Comparison of ENCODE assay signal across 2 cellular contexts in the genomic region with DNA sequence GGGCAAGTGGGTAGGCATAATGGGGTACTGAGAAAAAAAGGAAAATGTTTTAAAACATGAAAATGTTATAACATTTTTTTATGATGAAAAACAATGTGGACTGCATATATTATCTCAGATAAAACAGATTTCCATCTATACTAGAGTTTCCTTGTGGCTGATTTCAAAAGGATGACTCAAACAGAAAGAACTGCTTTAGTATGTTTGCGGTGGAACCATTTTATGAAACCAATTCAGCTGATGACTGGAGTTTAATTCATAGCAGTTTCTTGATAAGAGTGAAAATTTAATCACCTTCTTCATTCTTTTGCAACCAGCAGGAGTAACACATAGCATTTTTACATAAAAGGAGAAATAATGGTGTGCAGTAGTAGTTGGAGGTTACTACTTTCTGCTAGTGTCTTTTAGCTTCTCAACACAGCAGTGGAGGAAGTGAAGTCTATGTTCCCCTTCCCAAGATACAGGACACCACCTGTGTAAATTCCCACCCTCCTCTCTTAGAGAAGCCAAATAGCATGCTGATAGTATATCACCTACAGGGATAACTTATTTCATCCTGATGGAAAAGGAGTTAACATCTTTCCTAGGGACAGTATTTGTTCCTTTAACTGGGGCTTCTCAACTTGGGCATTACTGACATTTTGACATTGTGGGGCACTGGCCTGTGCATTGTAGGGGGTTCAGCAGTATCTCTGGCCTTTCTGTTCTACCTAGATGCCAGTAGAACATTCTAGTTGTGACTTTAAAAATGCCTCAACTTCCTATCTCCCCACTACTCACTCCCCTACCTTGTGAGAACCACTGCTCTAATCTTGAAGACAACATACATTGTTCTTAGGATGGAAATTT.
TF ChIP-seq lines count a peak whose summit lies in the region.

No MANE protein-coding gene starts in this region.

TF ChIP-seq in liver, 16 proteins besides CTCF, POLR2A, EP300 and RAD21 (continued from another document):
- no peak for TF ChIP-seq SP1 (IDR thresholded peaks at IDR 0.05)
- TF ChIP-seq YY1 (IDR thresholded peaks at IDR 0.05): no peak
- no peak for TF ChIP-seq TAF1 (conservative IDR thresholded peaks at IDR 0.05)
- TF ChIP-seq FOXA2 (IDR thresholded peaks at IDR 0.05): no peak
- no peak for TF ChIP-seq EGR1 (IDR thresholded peaks at IDR 0.05; ENCODE audit: low read depth in 2 of 2)
- no peak for TF ChIP-seq ATF3 (IDR thresholded peaks at IDR 0.05)
- no peak for TF ChIP-seq REST (IDR thresholded peaks at IDR 0.05)

TF ChIP-seq in HepG2, 621 proteins besides CTCF, POLR2A, EP300 and RAD21 (continued from another document):
- TF ChIP-seq, protein P1, sequence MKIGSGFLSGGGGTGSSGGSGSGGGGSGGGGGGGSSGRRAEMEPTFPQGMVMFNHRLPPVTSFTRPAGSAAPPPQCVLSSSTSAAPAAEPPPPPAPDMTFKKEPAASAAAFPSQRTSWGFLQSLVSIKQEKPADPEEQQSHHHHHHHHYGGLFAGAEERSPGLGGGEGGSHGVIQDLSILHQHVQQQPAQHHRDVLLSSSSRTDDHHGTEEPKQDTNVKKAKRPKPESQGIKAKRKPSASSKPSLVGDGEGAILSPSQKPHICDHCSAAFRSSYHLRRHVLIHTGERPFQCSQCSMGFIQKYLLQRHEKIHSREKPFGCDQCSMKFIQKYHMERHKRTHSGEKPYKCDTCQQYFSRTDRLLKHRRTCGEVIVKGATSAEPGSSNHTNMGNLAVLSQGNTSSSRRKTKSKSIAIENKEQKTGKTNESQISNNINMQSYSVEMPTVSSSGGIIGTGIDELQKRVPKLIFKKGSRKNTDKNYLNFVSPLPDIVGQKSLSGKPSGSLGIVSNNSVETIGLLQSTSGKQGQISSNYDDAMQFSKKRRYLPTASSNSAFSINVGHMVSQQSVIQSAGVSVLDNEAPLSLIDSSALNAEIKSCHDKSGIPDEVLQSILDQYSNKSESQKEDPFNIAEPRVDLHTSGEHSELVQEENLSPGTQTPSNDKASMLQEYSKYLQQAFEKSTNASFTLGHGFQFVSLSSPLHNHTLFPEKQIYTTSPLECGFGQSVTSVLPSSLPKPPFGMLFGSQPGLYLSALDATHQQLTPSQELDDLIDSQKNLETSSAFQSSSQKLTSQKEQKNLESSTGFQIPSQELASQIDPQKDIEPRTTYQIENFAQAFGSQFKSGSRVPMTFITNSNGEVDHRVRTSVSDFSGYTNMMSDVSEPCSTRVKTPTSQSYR (CRISPR knock-in tag; IDR thresholded peaks at IDR 0.05; ENCODE audit: borderline replicate concordance): no peak
- TF ChIP-seq MLXIP (CRISPR knock-in tag; IDR thresholded peaks at IDR 0.05; ENCODE audit: borderline replicate concordance) (no peak), NAIF1 (CRISPR knock-in tag; IDR thresholded peaks at IDR 0.05; ENCODE audit: borderline replicate concordance) (no peak), KDM4B (CRISPR knock-in tag; IDR thresholded peaks at IDR 0.05) (no peak), MAFG (CRISPR knock-in tag; IDR thresholded peaks at IDR 0.05) (no peak), MAF1 (CRISPR knock-in tag; IDR thresholded peaks at IDR 0.05; ENCODE audit: borderline replicate concordance) (no peak), NONO (IDR thresholded peaks at IDR 0.05) (no peak), NONO (CRISPR knock-in tag; conservative IDR thresholded peaks at IDR 0.05) (no peak), KMT2B (CRISPR knock-in tag; IDR thresholded peaks at IDR 0.05) (no peak), ZBTB2 (CRISPR knock-in tag; IDR thresholded peaks at IDR 0.05; ENCODE audit: low read depth) (no peak), ZBTB43 (CRISPR knock-in tag; conservative IDR thresholded peaks at IDR 0.05) (no peak)
